ENCODE assay signal across 11 cellular contexts in the genomic region with DNA sequence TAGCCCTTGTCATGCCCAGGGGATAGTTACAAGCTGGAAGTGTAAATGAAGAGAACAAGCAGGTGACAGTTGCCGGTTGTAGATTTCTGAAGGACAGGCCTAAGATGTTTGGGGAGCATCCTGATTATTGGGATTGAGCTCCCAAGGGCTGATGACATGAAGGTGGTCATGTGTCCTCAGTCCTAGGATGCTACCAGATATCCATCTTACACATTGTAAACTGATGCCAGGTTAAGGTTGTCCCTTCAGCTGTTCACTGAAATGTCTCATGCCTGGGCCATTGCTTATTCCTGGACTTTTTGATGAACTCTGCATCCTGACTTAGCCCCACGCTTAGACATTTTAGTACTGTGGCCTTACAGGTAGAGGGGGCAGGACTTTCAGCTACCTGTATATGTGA. TPM values are rescaled to one million over a fixed set of nuclear protein-coding genes. Genes with fewer than 3 reads are reported as not detected.
DNase-seq lines count a peak whose midpoint lies in the region; ATAC-seq, FAIRE-seq and TF ChIP-seq lines count a peak whose summit lies in the region.
"Had no signal": no experiment of that assay in that cellular context is flagged by ENCODE, and none has a peak within 500 bp of the region (broad histone marks: within the 10 kb centered on the region; RNA-seq: fewer than 3 reads in every experiment).

No MANE protein-coding gene starts in this region.

- TF ChIP-seq CTCF in HepG2 (CRISPR knock-in tag; IDR thresholded peaks at IDR 0.05) (no peak), right lobe of liver (IDR thresholded peaks at IDR 0.05) (no peak), astrocyte of the spinal cord (IDR thresholded peaks at IDR 0.05; ENCODE audit: low read depth, low read length) (no peak), mesothelial cell of epicardium (IDR thresholded peaks at IDR 0.05; ENCODE audit: unreplicated experiment) (no peak)

- H3K79me2 ChIP-seq in HepG2 (ENCODE audit: insufficient read depth, low read length) = peaks cover 21% of the 10 kb centered on the region

- no peak for TF ChIP-seq RAD21 in HepG2 (CRISPR knock-in tag; IDR thresholded peaks at IDR 0.05)

- TF ChIP-seq POLR2A in HepG2 (IDR thresholded peaks at IDR 0.05; ENCODE audit: insufficient read depth in 1 of 2, low read depth in 2 of 2, low read length in 2 of 2) (no peak), right lobe of liver (IDR thresholded peaks at IDR 0.05) (no peak)

- H2AFZ ChIP-seq in HepG2 (ENCODE audit: low read length) = no peak overlapping the region

- peak overlapping the region; percentile 60 for H3K27ac Mint-ChIP-seq in mesothelial cell of epicardium

- intact Hi-C loops in HepG2 (cut with micrococcal nuclease; ENCODE audit: unreplicated experiment) = no loop called here
- intact Hi-C loops in right lobe of liver (cut with DNase I) = no loop called here

- TSS peak; percentile 59 for BruUV-seq in HepG2 (replicated peaks; lab: Mats Ljungman, UMichigan)

- H3K36me3 Mint-ChIP-seq in mesothelial cell of epicardium = peaks cover 10% of the 10 kb centered on the region

- WGBS in HepG2 (ENCODE audit: low lambda C conversion rate) = 83% methylated on average over 2 of the region's 2 CpGs
- WGBS in right lobe of liver (ENCODE audit: insufficient coverage, low coverage, low lambda C conversion rate, missing lambda C conversion rate) = 100% methylated on average over 2 of the region's 2 CpGs

- H3K9me3 Mint-ChIP-seq in mesothelial cell of epicardium = peaks cover 3% of the 10 kb centered on the region

- peak overlapping the region; percentile 69 for H3K4me3 Mint-ChIP-seq in mesothelial cell of epicardium

- H3K9me3 ChIP-seq in HepG2 (ENCODE audit: low read length) (no peaks in the 10 kb centered on the region), right lobe of liver (no peaks in the 10 kb centered on the region)

- H3K4me2 ChIP-seq in HepG2 (ENCODE audit: low read depth, low read length) = peak overlapping the region; percentile 74

- H3K4me1 Mint-ChIP-seq in mesothelial cell of epicardium = peaks cover 30% of the 10 kb centered on the region

- H3K27me3 ChIP-seq in HepG2 (ENCODE audit: control insufficient read depth in 1 of 2, insufficient read depth in 2 of 2, low read length in 2 of 2) = no peaks in the 10 kb centered on the region; a peak in 1 of 5 replicates
- no peaks in the 10 kb centered on the region for H3K27me3 ChIP-seq in right lobe of liver

- in situ Hi-C loops in HepG2 (cut with HindIII; ENCODE audit: extremely low pct_ligation_motif_present, low pct_unique_long_range_greater_than_20kb) = loop anchor here (25.0 kb wide), 1 partner anchor 163 kb away; a partner anchor contains a TSS
- in situ Hi-C loops in astrocyte of the spinal cord (cut with HindIII; ENCODE audit: low sequenced_read_pairs) = no loop called here

- FAIRE-seq in HepG2 (lab: Jason Lieb, UNC) = no peak

- POLR2A ChIA-PET in HepG2 (lab: Yijun Ruan, JAX) = interaction anchor here (1.2 to 2.9 kb wide), 2 partner anchors 20 to 110 kb away, joined by 3 to 13 read pairs; no protein-coding TSS in a partner anchor

- H3K27me3 Mint-ChIP-seq in mesothelial cell of epicardium (ENCODE audit: low read depth) = no peaks in the 10 kb centered on the region

- H3K27ac ChIP-seq in HepG2 (ENCODE audit: extremely low read length, insufficient read depth, low read length) (no peak overlapping the region), right lobe of liver (no peak overlapping the region)

- peak overlapping the region; percentile 80; the same call in 1 of the 2 replicates for H3K9ac ChIP-seq in HepG2 (ENCODE audit: insufficient read depth, low read depth, low read length)

- DNase-seq in HepG2 (ENCODE audit: low spot score) = no peak
- no peak for DNase-seq in right lobe of liver
- no peak for DNase-seq in astrocyte of the spinal cord (ENCODE audit: low read depth, low spot score)
- DNase-seq in mesothelial cell of epicardium (ENCODE audit: low spot score in 2 of 2, unreplicated experiment in 2 of 2) = no peak
- DNase-seq in SKM-1 treated with dmso at 0.1 percent for 144 hours (lab: John Stamatoyannopoulos, UW; ENCODE audit: unreplicated experiment) = no peak
- DNase-seq in AG20443 (ENCODE audit: low spot score) = no peak
- no peak for DNase-seq in activated CD4-positive, CD25-positive, alpha-beta regulatory T cell treated with anti-CD3 and anti-CD28 coated beads, Interleukin-2, amount 50 U/mL, for 72 hours
- DNase-seq: activated CD8-positive, alpha-beta memory T cell treated with anti-CD3 and anti-CD28 coated beads, Interleukin-2, amount 50 U/mL, for 48 hours; HCEC 1CT; NCI-H2171 had no signal

- H3K4me1 ChIP-seq in HepG2 (ENCODE audit: insufficient read depth, low read length) = peaks cover 26% of the 10 kb centered on the region
- peaks cover 0 to 26% (median 7%) of the 10 kb centered on the region in 4 donors for H3K4me1 ChIP-seq in right lobe of liver

- H4K20me1 ChIP-seq in HepG2 (ENCODE audit: insufficient read depth, low read length) = peaks cover 7% of the 10 kb centered on the region

- H3K36me3 ChIP-seq in HepG2 (replicated peaks in 1 of 2; ENCODE audit: control insufficient read depth in 1 of 2, insufficient read depth in 2 of 2, low read length in 2 of 2) (no peaks in the 10 kb centered on the region), right lobe of liver (no peaks in the 10 kb centered on the region)

- H3K4me3 ChIP-seq in HepG2 (replicated peaks in 1 of 3; ENCODE audit: insufficient read depth in 1 of 3, low read depth in 2 of 3, low read length in 3 of 3) = peak overlapping the region; percentile 69 to 94 (median 90)
- no peak overlapping the region for H3K4me3 ChIP-seq in right lobe of liver
- H3K4me3 ChIP-seq in astrocyte of the spinal cord (ENCODE audit: low read depth, low read length) = peak overlapping the region; percentile 79

- TF ChIP-seq EP300 in HepG2 (IDR thresholded peaks at IDR 0.05; ENCODE audit: low read depth in 2 of 2, low read length in 2 of 2) (no peak), HepG2 (CRISPR knock-in tag; IDR thresholded peaks at IDR 0.05; ENCODE audit: borderline replicate concordance) (no peak)

- ATAC-seq in HepG2 = no peak
- no peak for ATAC-seq in right lobe of liver
- no peak for ATAC-seq in GM18502 (IDR thresholded peaks at IDR 0.05; ENCODE audit: poor library complexity, unreplicated experiment)

- CTCF ChIA-PET in HepG2 (lab: Yijun Ruan, JAX; ENCODE audit: low intra/inter-chr PET ratio, low total read pairs) = no interaction called here

TF ChIP-seq in HepG2, 621 proteins besides CTCF, POLR2A, EP300 and RAD21 (continues in another document):
- TF ChIP-seq MTA3 (CRISPR knock-in tag; IDR thresholded peaks at IDR 0.05) = no peak

RNA-seq across cellular contexts. Expression of a gene that starts 1.3 kb away (rescaled TPM):
- 4.1 and 4.9 TPM in 2 replicates for total RNA-seq in HepG2 (2016; rRNA removed; fragmentation: Illumina TruSeq; extraction: Trizol)
- 5.1 and 5.7 TPM in 2 replicates for total RNA-seq in HepG2 (2016; cell fraction: cytosol; rRNA removed; fragmentation: Illumina TruSeq; extraction: Trizol; ENCODE audit: low read depth)
- total RNA-seq in HepG2 (2016; cell fraction: insoluble cytoplasmic fraction; rRNA removed; fragmentation: Illumina TruSeq; extraction: Trizol) = 3.1 and 6.7 TPM in 2 replicates
- total RNA-seq in HepG2 (2016; cell fraction: membrane; rRNA removed; fragmentation: Illumina TruSeq; extraction: Trizol) = 5.7 and 7.3 TPM in 2 replicates
- total RNA-seq in HepG2 (2016; cell fraction: nucleus; rRNA removed; fragmentation: Illumina TruSeq; extraction: Trizol) = 10.0 and 10.4 TPM in 2 replicates
- polyA plus RNA-seq in HepG2 (2011; rRNA removed) = 7.9 and 9.7 TPM in 2 replicates
- polyA plus RNA-seq in HepG2 (2011; cell fraction: cytosol; rRNA removed) = 1.1 and 1.8 TPM in 2 replicates
- 68.3 and 74.7 TPM in 2 replicates for polyA plus RNA-seq in HepG2 (2011; cell fraction: nucleus; rRNA removed)
- 12.0 and 15.7 TPM in 2 replicates for polyA plus RNA-seq in HepG2 (2012)
- polyA plus RNA-seq in HepG2 (2016; cell fraction: cytosol; fragmentation: Illumina TruSeq; extraction: Trizol; ENCODE audit: low read depth) = 2.6 and 3.0 TPM in 2 replicates
- polyA plus RNA-seq in HepG2 (2016; cell fraction: insoluble cytoplasmic fraction; fragmentation: Illumina TruSeq; extraction: Trizol; ENCODE audit: low read depth) = 6.4 and 10.1 TPM in 2 replicates
- polyA plus RNA-seq in HepG2 (2016; cell fraction: membrane; fragmentation: Illumina TruSeq; extraction: Trizol; ENCODE audit: low read depth) = 8.9 and 10.4 TPM in 2 replicates
- 47.2 and 57.0 TPM in 2 replicates for polyA plus RNA-seq in HepG2 (2016; cell fraction: nucleus; fragmentation: Illumina TruSeq; extraction: Trizol; ENCODE audit: insufficient read depth, low read depth)
- 17.5 and 23.0 TPM in 2 replicates for polyA minus RNA-seq in HepG2 (2011; rRNA and poly(A)+ RNA removed; ENCODE audit: low replicate concordance)
- 2.9 and 4.7 TPM in 2 replicates for polyA minus RNA-seq in HepG2 (2011; cell fraction: cytosol; rRNA and poly(A)+ RNA removed)
- 34.2 and 43.8 TPM in 2 replicates for polyA minus RNA-seq in HepG2 (2011; cell fraction: nucleus; rRNA and poly(A)+ RNA removed)
- total RNA-seq in right lobe of liver = 10 to 100 TPM in 4 of 6 experiments, 1 to 10 TPM in 2; 8.6 to 36.3 (median 28.6) TPM
- 164 to 169 TPM (median 164 TPM) in 3 replicates for total RNA-seq in mesothelial cell of epicardium

RNA-seq across cellular contexts. Expression of a gene that starts 46.5 kb away (rescaled TPM):
- total RNA-seq in HepG2 (2016; rRNA removed; fragmentation: Illumina TruSeq; extraction: Trizol) = 2,268 and 3,314 TPM in 2 replicates
- total RNA-seq in HepG2 (2016; cell fraction: cytosol; rRNA removed; fragmentation: Illumina TruSeq; extraction: Trizol; ENCODE audit: low read depth) = 754 and 802 TPM in 2 replicates
- total RNA-seq in HepG2 (2016; cell fraction: insoluble cytoplasmic fraction; rRNA removed; fragmentation: Illumina TruSeq; extraction: Trizol) = 2,242 and 3,472 TPM in 2 replicates
- total RNA-seq in HepG2 (2016; cell fraction: membrane; rRNA removed; fragmentation: Illumina TruSeq; extraction: Trizol) = 997 and 1,006 TPM in 2 replicates
- total RNA-seq in HepG2 (2016; cell fraction: nucleus; rRNA removed; fragmentation: Illumina TruSeq; extraction: Trizol) = 760 and 791 TPM in 2 replicates
- polyA plus RNA-seq in HepG2 (2011; rRNA removed) = 2,460 and 3,010 TPM in 2 replicates
- 2,797 and 3,003 TPM in 2 replicates for polyA plus RNA-seq in HepG2 (2011; cell fraction: cytosol; rRNA removed)
- polyA plus RNA-seq in HepG2 (2011; cell fraction: nucleus; rRNA removed) = 624 and 737 TPM in 2 replicates
- 1,687 and 1,874 TPM in 2 replicates for polyA plus RNA-seq in HepG2 (2012)
- polyA plus RNA-seq in HepG2 (2016; cell fraction: cytosol; fragmentation: Illumina TruSeq; extraction: Trizol; ENCODE audit: low read depth) = 1,121 and 1,153 TPM in 2 replicates
- polyA plus RNA-seq in HepG2 (2016; cell fraction: insoluble cytoplasmic fraction; fragmentation: Illumina TruSeq; extraction: Trizol; ENCODE audit: low read depth) = 3,894 and 4,262 TPM in 2 replicates
- polyA plus RNA-seq in HepG2 (2016; cell fraction: membrane; fragmentation: Illumina TruSeq; extraction: Trizol; ENCODE audit: low read depth) = 1,143 and 1,145 TPM in 2 replicates
- polyA plus RNA-seq in HepG2 (2016; cell fraction: nucleus; fragmentation: Illumina TruSeq; extraction: Trizol; ENCODE audit: insufficient read depth, low read depth) = 1,363 and 1,473 TPM in 2 replicates
- 700 and 1,641 TPM in 2 replicates for polyA minus RNA-seq in HepG2 (2011; rRNA and poly(A)+ RNA removed; ENCODE audit: low replicate concordance)
- polyA minus RNA-seq in HepG2 (2011; cell fraction: cytosol; rRNA and poly(A)+ RNA removed) = 495 and 562 TPM in 2 replicates
- polyA minus RNA-seq in HepG2 (2011; cell fraction: nucleus; rRNA and poly(A)+ RNA removed) = 234 and 280 TPM in 2 replicates
- total RNA-seq in right lobe of liver = 1,000 to 10,000 TPM in 2 of 6 experiments, 100 to 1,000 TPM in 4; 530 to 1,528 (median 637) TPM
- 935 to 982 TPM (median 943 TPM) in 3 replicates for total RNA-seq in mesothelial cell of epicardium

Comparison
In these comparisons a context has a peak if more than half of its experiments do, and no peak if none do; other contexts are left out.
1. H3K4me3 ChIP-seq: peak in HepG2 (3 of 3) and astrocyte of the spinal cord (single experiment); none in right lobe of liver (0 of 3).